In the genomic region with DNA sequence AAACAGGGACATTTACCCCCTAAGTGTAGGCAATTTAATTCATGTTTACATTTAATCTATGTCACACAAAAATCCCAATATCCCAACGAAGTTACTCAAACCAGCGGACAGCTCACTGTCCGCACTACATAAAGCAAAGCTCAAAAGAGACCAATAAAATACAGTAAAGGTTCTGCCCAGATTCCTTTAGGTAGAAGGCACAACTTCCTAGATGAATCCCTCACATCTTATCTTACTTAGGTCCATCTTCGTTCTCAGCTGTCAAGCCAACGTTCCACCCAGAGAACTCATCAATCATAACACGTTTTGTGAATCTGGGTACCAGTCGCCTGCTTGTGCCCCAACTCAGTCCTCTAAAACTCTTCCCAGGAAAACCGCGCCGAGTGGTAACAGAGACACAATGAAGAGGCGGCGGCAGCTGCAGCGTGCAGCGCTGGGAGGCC, we compare ENCODE assay signal across 8 cellular contexts. TPM values are rescaled to one million over a fixed set of nuclear protein-coding genes. Genes with fewer than 3 reads are reported as not detected.
DNase-seq lines count a peak whose midpoint lies in the region; ATAC-seq and TF ChIP-seq lines count a peak whose summit lies in the region.

No MANE protein-coding gene starts in this region.

- TF ChIP-seq CTCF in heart right ventricle (IDR thresholded peaks at IDR 0.05): no peak
- no peak for TF ChIP-seq CTCF in astrocyte of the spinal cord (IDR thresholded peaks at IDR 0.05; ENCODE audit: low read depth, low read length)
- TF ChIP-seq CTCF in lung (IDR thresholded peaks at IDR 0.05; ENCODE audit: control extremely low read depth, extremely low read depth): no peak
- TF ChIP-seq CTCF in vagina (IDR thresholded peaks at IDR 0.05): no peak
- no peak for TF ChIP-seq CTCF in GM13976 (IDR thresholded peaks at IDR 0.05; ENCODE audit: borderline replicate concordance, control extremely low read depth, extremely low read depth, insufficient read depth, missing control alignments)

- ATAC-seq in heart right ventricle: no peak
- no peak for ATAC-seq in left cardiac atrium
- ATAC-seq in lung (ENCODE audit: insufficient read depth, low FRiP score): no peak

- intact Hi-C loops in heart right ventricle (cut with DNase I): loop anchor here in 7 of 10 donors (2.0 to 10.0 kb wide), 6 partner anchors 41 to 466 kb away; a partner anchor contains a TSS
- intact Hi-C loops in left cardiac atrium (cut with DNase I): loop anchor here (2.0 to 5.0 kb wide), 2 partner anchors 46 to 54 kb away; no protein-coding TSS in a partner anchor
- intact Hi-C loops in vagina (cut with DNase I): no loop called here
- intact Hi-C loops in head of caudate nucleus (cut with DNase I): no loop called here

- DNase-seq in heart right ventricle: no peak
- no peak for DNase-seq in left cardiac atrium
- no peak for DNase-seq in astrocyte of the spinal cord (ENCODE audit: low read depth, low spot score)
- DNase-seq in lung (ENCODE audit: low spot score): no peak
- DNase-seq in vagina (ENCODE audit: extremely low spot score in 2 of 2): no peak
- DNase-seq in NCI-H1417 treated with DMSO at 0.1 percent for 48 hours (lab: John Stamatoyannopoulos, UW): no peak
- DNase-seq in GM13976 (ENCODE audit: low spot score): no peak
- no peak for DNase-seq in head of caudate nucleus

- H3K27ac ChIP-seq in heart right ventricle: peak overlapping the region in 9 of 10 donors; percentile 96 to 99 (median 98)
- H3K27ac ChIP-seq in lung (ENCODE audit: low read depth in 1 of 2, low read length in 1 of 2): no peak overlapping the region
- peak overlapping the region; percentile 99 for H3K27ac ChIP-seq in vagina

- H3K27me3 ChIP-seq in heart right ventricle (no peaks in the 10 kb centered on the region), lung (ENCODE audit: control insufficient read depth, insufficient read depth) (no peaks in the 10 kb centered on the region), vagina (no peaks in the 10 kb centered on the region)

- peaks cover 10 to 59% (median 45%) of the 10 kb centered on the region in 9 donors for H3K4me1 ChIP-seq in heart right ventricle
- H3K4me1 ChIP-seq in lung (ENCODE audit: control insufficient read depth in 2 of 2, insufficient read depth in 2 of 2, low read length in 2 of 2): peaks cover 2 to 11% of the 10 kb centered on the region in 2 donors
- H3K4me1 ChIP-seq in vagina: peaks cover 50% of the 10 kb centered on the region

- H3K36me3 ChIP-seq in heart right ventricle (peaks cover 0 to 50% (median 38%) of the 10 kb centered on the region in 9 donors), lung (ENCODE audit: control insufficient read depth in 2 of 2, insufficient read depth in 2 of 2, low read length in 2 of 2) (peaks cover 7 to 13% of the 10 kb centered on the region in 2 donors), vagina (peaks cover 0 to 36% of the 10 kb centered on the region in 2 donors)

- H3K4me3 ChIP-seq in heart right ventricle (peak overlapping the region; percentile 80 to 96 (median 89)), astrocyte of the spinal cord (ENCODE audit: low read depth, low read length) (peak overlapping the region; percentile 91), lung (peak overlapping the region; percentile 78), vagina (peak overlapping the region; percentile 57 to 67)

- WGBS in heart right ventricle, 2 donors: 0 to 1% methylated on average over 14 of the region's 14 CpGs
- WGBS in lung, 2 donors: 1% methylated on average over 11 to 14 of the region's 14 CpGs

- H3K9me3 ChIP-seq in heart right ventricle (no peaks in the 10 kb centered on the region), lung (ENCODE audit: control insufficient read depth in 2 of 2, insufficient read depth in 1 of 2, low read length in 1 of 2) (no peaks in the 10 kb centered on the region), vagina (no peaks in the 10 kb centered on the region)

- in situ Hi-C loops in astrocyte of the spinal cord (cut with HindIII; ENCODE audit: low sequenced_read_pairs): no loop called here
- in situ Hi-C loops in GM13976 (cut with MboI; ENCODE audit: low sequenced_read_pairs, unreplicated experiment): no loop called here

- no peak for TF ChIP-seq POLR2A in vagina (IDR thresholded peaks at IDR 0.05)

RNA-seq across cellular contexts. Expression of a gene that starts 1.7 kb away (rescaled TPM):
- total RNA-seq in heart right ventricle: 100 to 1,000 TPM; 129 to 168 (median 148) TPM
- 100 to 1,000 TPM; 183 to 184 TPM for polyA plus RNA-seq in heart right ventricle
- 100 to 1,000 TPM in 1 of 2 donors, 10 to 100 TPM in 1; 78.1 to 156 TPM for total RNA-seq in left cardiac atrium
- 100 to 1,000 TPM; 228 to 257 TPM for total RNA-seq in lung
- polyA plus RNA-seq in lung: 100 to 1,000 TPM; 264 to 269 TPM
- 189 TPM for total RNA-seq in vagina

RNA-seq across cellular contexts. Expression of a gene that starts 1.8 kb away (rescaled TPM):
- total RNA-seq in heart right ventricle (10 to 100 TPM; 13.9 to 18.5 (median 16.3) TPM), left cardiac atrium (10 to 100 TPM; 14.4 to 19.3 TPM), lung (10 to 100 TPM; 28.5 to 30.6 TPM), vagina (16.0 TPM)
- polyA plus RNA-seq in heart right ventricle (10 to 100 TPM; 22.6 to 28.1 TPM), lung (10 to 100 TPM; 37.3 to 45.3 TPM)

RNA-seq across cellular contexts. Expression of a gene that starts 54.8 kb away (rescaled TPM):
- total RNA-seq in heart right ventricle (100 to 1,000 TPM; 117 to 144 (median 126) TPM), left cardiac atrium (100 to 1,000 TPM; 106 to 147 TPM), lung (100 to 1,000 TPM; 118 to 181 TPM), vagina (91.8 TPM)
- polyA plus RNA-seq in heart right ventricle (100 to 1,000 TPM; 102 to 110 TPM), lung (100 to 1,000 TPM; 134 to 152 TPM)

Comparison
In these comparisons a context has a peak if more than half of its experiments do, and no peak if none do; other contexts are left out.
1. H3K27ac ChIP-seq: peak in heart right ventricle (9 of 10) and vagina (single experiment); none in lung (0 of 2).
2. intact Hi-C loops: an anchor here in heart right ventricle (2.0 to 10.0 kb wide) and left cardiac atrium (2.0 to 5.0 kb wide); none called in vagina and head of caudate nucleus.
3. Peak in every context shown above with its lines, with median percentiles within 50 percentile points of each other: H3K4me3 ChIP-seq.